Comparison of ENCODE assay signal across 8 cellular contexts in the genomic region with DNA sequence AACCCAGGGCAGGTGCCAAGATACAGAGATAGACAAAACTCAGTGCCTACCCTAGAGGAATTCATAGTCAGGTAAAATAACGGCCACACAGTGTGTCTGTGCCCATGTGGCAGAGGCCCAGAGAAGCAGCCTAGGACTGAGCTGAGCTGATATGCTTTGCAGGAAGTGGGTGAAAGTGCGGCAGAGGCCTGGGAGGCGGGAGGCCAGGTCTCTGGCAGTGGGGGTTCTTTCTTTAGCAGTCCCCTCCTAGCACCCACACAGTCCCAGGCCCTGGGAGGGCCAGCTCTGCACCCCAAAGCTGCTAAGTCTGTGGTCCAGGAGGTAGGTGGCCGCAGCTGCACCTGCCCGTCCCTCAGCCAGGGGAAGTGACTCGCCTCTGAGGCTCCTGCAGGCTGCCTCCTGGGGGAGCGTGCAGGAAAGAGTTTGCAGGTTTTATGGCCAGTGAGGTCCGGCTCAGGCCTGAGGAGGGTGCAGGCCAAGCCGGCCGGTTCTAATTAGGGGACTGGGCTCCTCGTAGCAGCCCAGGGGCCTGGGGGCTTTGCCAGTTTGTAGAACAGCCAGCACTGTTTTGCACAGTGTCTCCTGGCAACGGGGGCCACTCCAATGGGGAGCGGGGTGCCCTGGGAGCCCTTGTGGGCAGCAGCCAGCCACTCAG.
A peak's percentile ranks its signal among the peaks of the same experiment; 100 is the strongest.
DNase-seq lines count a peak whose midpoint lies in the region; ATAC-seq and TF ChIP-seq lines count a peak whose summit lies in the region.

No MANE protein-coding gene starts in this region.

- H3K4me1 Mint-ChIP-seq in nephron progenitor cell = peaks cover 61% of the 10 kb centered on the region

- no TSS peak for BruUV-seq in PC-3 (replicated peaks; lab: Mats Ljungman, UMichigan)

- no peaks in the 10 kb centered on the region for H3K36me3 ChIP-seq in PC-3 (ENCODE audit: low read depth, low read length)

- in situ Hi-C loops in G401 (cut with HindIII; ENCODE audit: low sequenced_read_pairs) = no loop called here

- H3K9ac ChIP-seq in PC-3 (ENCODE audit: low read length) = no peak overlapping the region

- H3K9me3 Mint-ChIP-seq in nephron progenitor cell = peaks cover under 1% of the 10 kb centered on the region

- ATAC-seq in PC-3 = peak; percentile 80

- no peaks in the 10 kb centered on the region for H3F3A ChIP-seq in PC-3 (ENCODE audit: low read length, unreplicated experiment)

- H3K27me3 Mint-ChIP-seq in nephron progenitor cell (ENCODE audit: low read depth, poor library complexity) = peaks cover 4% of the 10 kb centered on the region

- H3K4me1 ChIP-seq in PC-3 (ENCODE audit: insufficient read depth, low read length) = peaks cover 25% of the 10 kb centered on the region

- H3K79me2 ChIP-seq in PC-3 (ENCODE audit: low read length) = no peaks in the 10 kb centered on the region

- no peaks in the 10 kb centered on the region for H3K27me3 ChIP-seq in PC-3 (ENCODE audit: low read length)

- DNase-seq in EH (ENCODE audit: low read depth) = peak; percentile 47
- DNase-seq in PC-3 = peak; percentile 48
- peak; percentile 18 for DNase-seq in choroid plexus epithelial cell (ENCODE audit: low read depth)
- no peak for DNase-seq in nephron progenitor cell
- DNase-seq in erythroblast (lab: John Stamatoyannopoulos, UW) = no peak
- no peak for DNase-seq in G401 (ENCODE audit: low spot score)
- DNase-seq in NCI-H128 (lab: John Stamatoyannopoulos, UW; ENCODE audit: unreplicated experiment) = no peak
- DNase-seq in amniotic stem cell (lab: John Stamatoyannopoulos, UW) = no peak

- H3K36me3 Mint-ChIP-seq in nephron progenitor cell (ENCODE audit: low read depth) = no peaks in the 10 kb centered on the region

- CTCF ChIA-PET in PC-3 (lab: Charles Lee) = no interaction called here

- peak overlapping the region; percentile 51 for H3K4me2 ChIP-seq in PC-3 (ENCODE audit: low read length)

- H3K9me2 ChIP-seq in PC-3 (replicated peaks; ENCODE audit: low read length) = no peaks in the 10 kb centered on the region

- H3K4me3 Mint-ChIP-seq in nephron progenitor cell = no peak overlapping the region

- POLR2A ChIA-PET in PC-3 (lab: Charles Lee; ENCODE audit: unreplicated experiment) = no interaction called here

- H3K27ac ChIP-seq in PC-3 (ENCODE audit: low read length) = no peak overlapping the region

- peak; percentile 30; the same call in 1 of the 2 replicates for TF ChIP-seq CTCF in PC-3 (conservative IDR thresholded peaks at IDR 0.05; ENCODE audit: low read depth, low read length)
- TF ChIP-seq CTCF in choroid plexus epithelial cell (conservative IDR thresholded peaks at IDR 0.05; ENCODE audit: low read depth, low read length) = peak; percentile 22
- no peak for TF ChIP-seq CTCF in nephron progenitor cell (IDR thresholded peaks at IDR 0.05)

- intact Hi-C loops in PC-3 (cut with micrococcal nuclease) = no loop called here

- H4K20me1 ChIP-seq in PC-3 (ENCODE audit: low read length) = no peaks in the 10 kb centered on the region

- H3K9me3 ChIP-seq in PC-3 (ENCODE audit: low read length) = no peaks in the 10 kb centered on the region

- H3K27ac Mint-ChIP-seq in nephron progenitor cell = peak overlapping the region; percentile 64

- peak overlapping the region; percentile 68 for H2AFZ ChIP-seq in PC-3 (ENCODE audit: low read length)

- no peak for TF ChIP-seq POLR2A in erythroblast (IDR thresholded peaks at IDR 0.05; ENCODE audit: low read length)

- H3K4me3 ChIP-seq in PC-3 (ENCODE audit: low read length) (no peak overlapping the region), choroid plexus epithelial cell (ENCODE audit: low read depth, low read length) (no peak overlapping the region)

Comparison
In these comparisons a context has a peak if more than half of its experiments do, and no peak if none do; other contexts are left out.
1. DNase-seq: peak in EH (single experiment), PC-3 (single experiment) and choroid plexus epithelial cell (single experiment); none in nephron progenitor cell (single experiment), erythroblast (0 of 2), G401 (single experiment), NCI-H128 (single experiment) and amniotic stem cell (single experiment).